Comparison of ENCODE assay signal across 1 cellular context in the genomic region with DNA sequence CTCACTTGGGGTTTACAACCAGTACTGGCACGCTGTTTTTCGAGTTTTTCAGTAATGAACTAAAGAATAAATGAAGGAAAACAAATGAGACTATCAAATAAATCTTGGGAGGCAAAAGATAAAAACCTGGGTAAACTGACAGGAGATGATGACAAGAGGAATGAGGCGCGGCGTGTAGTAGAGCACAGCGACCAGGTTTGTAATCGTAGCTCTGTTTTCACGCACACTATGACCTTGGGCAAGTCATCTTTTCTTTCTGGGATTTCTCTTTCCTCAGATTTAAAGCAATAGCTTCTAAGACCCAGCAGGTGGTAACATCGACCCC.
TF ChIP-seq lines count a peak whose summit lies in the region.

No MANE protein-coding gene starts in this region.

TF ChIP-seq in GM12878, 131 proteins besides CTCF, POLR2A, EP300 and RAD21 (continued from another document):
- TF ChIP-seq, protein P1, sequence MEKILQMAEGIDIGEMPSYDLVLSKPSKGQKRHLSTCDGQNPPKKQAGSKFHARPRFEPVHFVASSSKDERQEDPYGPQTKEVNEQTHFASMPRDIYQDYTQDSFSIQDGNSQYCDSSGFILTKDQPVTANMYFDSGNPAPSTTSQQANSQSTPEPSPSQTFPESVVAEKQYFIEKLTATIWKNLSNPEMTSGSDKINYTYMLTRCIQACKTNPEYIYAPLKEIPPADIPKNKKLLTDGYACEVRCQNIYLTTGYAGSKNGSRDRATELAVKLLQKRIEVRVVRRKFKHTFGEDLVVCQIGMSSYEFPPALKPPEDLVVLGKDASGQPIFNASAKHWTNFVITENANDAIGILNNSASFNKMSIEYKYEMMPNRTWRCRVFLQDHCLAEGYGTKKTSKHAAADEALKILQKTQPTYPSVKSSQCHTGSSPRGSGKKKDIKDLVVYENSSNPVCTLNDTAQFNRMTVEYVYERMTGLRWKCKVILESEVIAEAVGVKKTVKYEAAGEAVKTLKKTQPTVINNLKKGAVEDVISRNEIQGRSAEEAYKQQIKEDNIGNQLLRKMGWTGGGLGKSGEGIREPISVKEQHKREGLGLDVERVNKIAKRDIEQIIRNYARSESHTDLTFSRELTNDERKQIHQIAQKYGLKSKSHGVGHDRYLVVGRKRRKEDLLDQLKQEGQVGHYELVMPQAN (conservative IDR thresholded peaks at IDR 0.05): no peak
- TF ChIP-seq, protein P2, sequence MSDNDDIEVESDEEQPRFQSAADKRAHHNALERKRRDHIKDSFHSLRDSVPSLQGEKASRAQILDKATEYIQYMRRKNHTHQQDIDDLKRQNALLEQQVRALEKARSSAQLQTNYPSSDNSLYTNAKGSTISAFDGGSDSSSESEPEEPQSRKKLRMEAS (IDR thresholded peaks at IDR 0.05; ENCODE audit: low read depth, low read length): no peak
- TF ChIP-seq ZNF274 (IDR thresholded peaks at IDR 0.05; ENCODE audit: insufficient read depth, insufficient read length) (no peak), HDAC6 (IDR thresholded peaks at IDR 0.05; ENCODE audit: unreplicated experiment) (no peak), SP1 (IDR thresholded peaks at IDR 0.05; ENCODE audit: low read depth, low read length) (no peak), ASH2L (IDR thresholded peaks at IDR 0.05; ENCODE audit: borderline replicate concordance, low read depth) (no peak), ZNF207 (IDR thresholded peaks at IDR 0.05; ENCODE audit: borderline replicate concordance) (no peak), TBL1XR1 (IDR thresholded peaks at IDR 0.05; ENCODE audit: low read depth, low read length) (no peak), MYB (IDR thresholded peaks at IDR 0.05; ENCODE audit: borderline replicate concordance, low read depth, low read length) (no peak), FOXM1 (IDR thresholded peaks at IDR 0.05; ENCODE audit: low read depth, low read length) (no peak), CEBPB (IDR thresholded peaks at IDR 0.05; ENCODE audit: borderline replicate concordance in 1 of 2, low read depth in 2 of 2, low read length in 2 of 2) (no peak)
- TF ChIP-seq, protein P3, sequence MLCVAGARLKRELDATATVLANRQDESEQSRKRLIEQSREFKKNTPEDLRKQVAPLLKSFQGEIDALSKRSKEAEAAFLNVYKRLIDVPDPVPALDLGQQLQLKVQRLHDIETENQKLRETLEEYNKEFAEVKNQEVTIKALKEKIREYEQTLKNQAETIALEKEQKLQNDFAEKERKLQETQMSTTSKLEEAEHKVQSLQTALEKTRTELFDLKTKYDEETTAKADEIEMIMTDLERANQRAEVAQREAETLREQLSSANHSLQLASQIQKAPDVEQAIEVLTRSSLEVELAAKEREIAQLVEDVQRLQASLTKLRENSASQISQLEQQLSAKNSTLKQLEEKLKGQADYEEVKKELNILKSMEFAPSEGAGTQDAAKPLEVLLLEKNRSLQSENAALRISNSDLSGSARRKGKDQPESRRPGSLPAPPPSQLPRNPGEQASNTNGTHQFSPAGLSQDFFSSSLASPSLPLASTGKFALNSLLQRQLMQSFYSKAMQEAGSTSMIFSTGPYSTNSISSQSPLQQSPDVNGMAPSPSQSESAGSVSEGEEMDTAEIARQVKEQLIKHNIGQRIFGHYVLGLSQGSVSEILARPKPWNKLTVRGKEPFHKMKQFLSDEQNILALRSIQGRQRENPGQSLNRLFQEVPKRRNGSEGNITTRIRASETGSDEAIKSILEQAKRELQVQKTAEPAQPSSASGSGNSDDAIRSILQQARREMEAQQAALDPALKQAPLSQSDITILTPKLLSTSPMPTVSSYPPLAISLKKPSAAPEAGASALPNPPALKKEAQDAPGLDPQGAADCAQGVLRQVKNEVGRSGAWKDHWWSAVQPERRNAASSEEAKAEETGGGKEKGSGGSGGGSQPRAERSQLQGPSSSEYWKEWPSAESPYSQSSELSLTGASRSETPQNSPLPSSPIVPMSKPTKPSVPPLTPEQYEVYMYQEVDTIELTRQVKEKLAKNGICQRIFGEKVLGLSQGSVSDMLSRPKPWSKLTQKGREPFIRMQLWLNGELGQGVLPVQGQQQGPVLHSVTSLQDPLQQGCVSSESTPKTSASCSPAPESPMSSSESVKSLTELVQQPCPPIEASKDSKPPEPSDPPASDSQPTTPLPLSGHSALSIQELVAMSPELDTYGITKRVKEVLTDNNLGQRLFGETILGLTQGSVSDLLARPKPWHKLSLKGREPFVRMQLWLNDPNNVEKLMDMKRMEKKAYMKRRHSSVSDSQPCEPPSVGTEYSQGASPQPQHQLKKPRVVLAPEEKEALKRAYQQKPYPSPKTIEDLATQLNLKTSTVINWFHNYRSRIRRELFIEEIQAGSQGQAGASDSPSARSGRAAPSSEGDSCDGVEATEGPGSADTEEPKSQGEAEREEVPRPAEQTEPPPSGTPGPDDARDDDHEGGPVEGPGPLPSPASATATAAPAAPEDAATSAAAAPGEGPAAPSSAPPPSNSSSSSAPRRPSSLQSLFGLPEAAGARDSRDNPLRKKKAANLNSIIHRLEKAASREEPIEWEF (IDR thresholded peaks at IDR 0.05; ENCODE audit: insufficient replicate concordance, low read depth, low read length): no peak
- TF ChIP-seq, protein P4, sequence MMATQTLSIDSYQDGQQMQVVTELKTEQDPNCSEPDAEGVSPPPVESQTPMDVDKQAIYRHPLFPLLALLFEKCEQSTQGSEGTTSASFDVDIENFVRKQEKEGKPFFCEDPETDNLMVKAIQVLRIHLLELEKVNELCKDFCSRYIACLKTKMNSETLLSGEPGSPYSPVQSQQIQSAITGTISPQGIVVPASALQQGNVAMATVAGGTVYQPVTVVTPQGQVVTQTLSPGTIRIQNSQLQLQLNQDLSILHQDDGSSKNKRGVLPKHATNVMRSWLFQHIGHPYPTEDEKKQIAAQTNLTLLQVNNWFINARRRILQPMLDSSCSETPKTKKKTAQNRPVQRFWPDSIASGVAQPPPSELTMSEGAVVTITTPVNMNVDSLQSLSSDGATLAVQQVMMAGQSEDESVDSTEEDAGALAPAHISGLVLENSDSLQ (IDR thresholded peaks at IDR 0.05): no peak
